In the genomic region with DNA sequence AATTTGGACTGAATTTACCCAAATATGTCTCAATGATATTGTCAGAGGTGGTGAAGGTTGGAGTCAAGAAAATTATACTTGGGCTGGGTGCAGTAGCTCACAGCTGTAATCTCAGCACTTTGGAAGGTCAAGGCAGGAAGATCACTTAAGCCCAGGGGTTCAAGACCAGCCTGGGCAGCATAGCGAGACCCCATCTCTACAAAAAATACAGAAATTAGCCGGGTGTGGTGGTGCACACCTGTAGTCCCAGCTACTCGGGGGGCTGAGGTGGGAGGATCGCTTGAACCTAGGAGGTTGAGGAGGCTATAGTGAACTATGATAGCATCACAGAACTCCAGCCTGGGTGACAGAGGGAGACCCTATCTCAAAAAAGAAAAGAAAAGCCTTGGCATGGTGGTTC, we compare ENCODE assay signal across 1 cellular context.
A peak's percentile ranks its signal among the peaks of the same experiment; 100 is the strongest.
TF ChIP-seq lines count a peak whose summit lies in the region.

No MANE protein-coding gene starts in this region.

TF ChIP-seq in K562, 482 proteins besides CTCF, POLR2A, EP300 and RAD21:
- TF ChIP-seq PTRF (tag; IDR thresholded peaks at IDR 0.05) (no peak), ESRRA (IDR thresholded peaks at IDR 0.05; ENCODE audit: borderline replicate concordance, low read depth) (no peak), ESRRB (CRISPR knock-in tag; IDR thresholded peaks at IDR 0.05; ENCODE audit: borderline replicate concordance) (no peak), ZNF212 (CRISPR knock-in tag; IDR thresholded peaks at IDR 0.05) (no peak), ZNF121 (CRISPR knock-in tag; conservative IDR thresholded peaks at IDR 0.05) (peak; percentile 92), ZBTB1 (CRISPR knock-in tag; IDR thresholded peaks at IDR 0.05; ENCODE audit: borderline replicate concordance, low read depth) (no peak), ZNF408 (CRISPR knock-in tag; IDR thresholded peaks at IDR 0.05; ENCODE audit: low read depth) (no peak), SMARCA4 (IDR thresholded peaks at IDR 0.05) (no peak), ZNF282 (CRISPR knock-in tag; IDR thresholded peaks at IDR 0.05) (no peak), BCOR (IDR thresholded peaks at IDR 0.05) (peak; percentile 49; the same call in 1 of the 2 replicates), ZNF232 (CRISPR knock-in tag; IDR thresholded peaks at IDR 0.05) (no peak), LCOR (CRISPR knock-in tag; IDR thresholded peaks at IDR 0.05) (no peak), KDM1A (IDR thresholded peaks at IDR 0.05) (peak; percentile 25 to 26; a peak in 1 of 4 replicates), CEBPG (CRISPR knock-in tag; IDR thresholded peaks at IDR 0.05) (no peak), CEBPG (tag; conservative IDR thresholded peaks at IDR 0.05 in 1 of 2, IDR thresholded peaks at IDR 0.05 in 1 of 2) (no peak), KAT7 (CRISPR knock-in tag; IDR thresholded peaks at IDR 0.05; ENCODE audit: borderline replicate concordance) (no peak), RBM22 (IDR thresholded peaks at IDR 0.05; ENCODE audit: low read depth, low read length, poor library complexity, severe bottlenecking) (no peak)
- TF ChIP-seq, protein P1, sequence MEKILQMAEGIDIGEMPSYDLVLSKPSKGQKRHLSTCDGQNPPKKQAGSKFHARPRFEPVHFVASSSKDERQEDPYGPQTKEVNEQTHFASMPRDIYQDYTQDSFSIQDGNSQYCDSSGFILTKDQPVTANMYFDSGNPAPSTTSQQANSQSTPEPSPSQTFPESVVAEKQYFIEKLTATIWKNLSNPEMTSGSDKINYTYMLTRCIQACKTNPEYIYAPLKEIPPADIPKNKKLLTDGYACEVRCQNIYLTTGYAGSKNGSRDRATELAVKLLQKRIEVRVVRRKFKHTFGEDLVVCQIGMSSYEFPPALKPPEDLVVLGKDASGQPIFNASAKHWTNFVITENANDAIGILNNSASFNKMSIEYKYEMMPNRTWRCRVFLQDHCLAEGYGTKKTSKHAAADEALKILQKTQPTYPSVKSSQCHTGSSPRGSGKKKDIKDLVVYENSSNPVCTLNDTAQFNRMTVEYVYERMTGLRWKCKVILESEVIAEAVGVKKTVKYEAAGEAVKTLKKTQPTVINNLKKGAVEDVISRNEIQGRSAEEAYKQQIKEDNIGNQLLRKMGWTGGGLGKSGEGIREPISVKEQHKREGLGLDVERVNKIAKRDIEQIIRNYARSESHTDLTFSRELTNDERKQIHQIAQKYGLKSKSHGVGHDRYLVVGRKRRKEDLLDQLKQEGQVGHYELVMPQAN (IDR thresholded peaks at IDR 0.05; ENCODE audit: borderline replicate concordance): no peak
- TF ChIP-seq, protein P2, sequence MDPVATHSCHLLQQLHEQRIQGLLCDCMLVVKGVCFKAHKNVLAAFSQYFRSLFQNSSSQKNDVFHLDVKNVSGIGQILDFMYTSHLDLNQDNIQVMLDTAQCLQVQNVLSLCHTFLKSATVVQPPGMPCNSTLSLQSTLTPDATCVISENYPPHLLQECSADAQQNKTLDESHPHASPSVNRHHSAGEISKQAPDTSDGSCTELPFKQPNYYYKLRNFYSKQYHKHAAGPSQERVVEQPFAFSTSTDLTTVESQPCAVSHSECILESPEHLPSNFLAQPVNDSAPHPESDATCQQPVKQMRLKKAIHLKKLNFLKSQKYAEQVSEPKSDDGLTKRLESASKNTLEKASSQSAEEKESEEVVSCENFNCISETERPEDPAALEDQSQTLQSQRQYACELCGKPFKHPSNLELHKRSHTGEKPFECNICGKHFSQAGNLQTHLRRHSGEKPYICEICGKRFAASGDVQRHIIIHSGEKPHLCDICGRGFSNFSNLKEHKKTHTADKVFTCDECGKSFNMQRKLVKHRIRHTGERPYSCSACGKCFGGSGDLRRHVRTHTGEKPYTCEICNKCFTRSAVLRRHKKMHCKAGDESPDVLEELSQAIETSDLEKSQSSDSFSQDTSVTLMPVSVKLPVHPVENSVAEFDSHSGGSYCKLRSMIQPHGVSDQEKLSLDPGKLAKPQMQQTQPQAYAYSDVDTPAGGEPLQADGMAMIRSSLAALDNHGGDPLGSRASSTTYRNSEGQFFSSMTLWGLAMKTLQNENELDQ (CRISPR knock-in tag; IDR thresholded peaks at IDR 0.05; ENCODE audit: borderline replicate concordance): no peak
- TF ChIP-seq, protein P3, sequence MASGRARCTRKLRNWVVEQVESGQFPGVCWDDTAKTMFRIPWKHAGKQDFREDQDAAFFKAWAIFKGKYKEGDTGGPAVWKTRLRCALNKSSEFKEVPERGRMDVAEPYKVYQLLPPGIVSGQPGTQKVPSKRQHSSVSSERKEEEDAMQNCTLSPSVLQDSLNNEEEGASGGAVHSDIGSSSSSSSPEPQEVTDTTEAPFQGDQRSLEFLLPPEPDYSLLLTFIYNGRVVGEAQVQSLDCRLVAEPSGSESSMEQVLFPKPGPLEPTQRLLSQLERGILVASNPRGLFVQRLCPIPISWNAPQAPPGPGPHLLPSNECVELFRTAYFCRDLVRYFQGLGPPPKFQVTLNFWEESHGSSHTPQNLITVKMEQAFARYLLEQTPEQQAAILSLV (tag; IDR thresholded peaks at IDR 0.05): no peak
- TF ChIP-seq, protein P4, sequence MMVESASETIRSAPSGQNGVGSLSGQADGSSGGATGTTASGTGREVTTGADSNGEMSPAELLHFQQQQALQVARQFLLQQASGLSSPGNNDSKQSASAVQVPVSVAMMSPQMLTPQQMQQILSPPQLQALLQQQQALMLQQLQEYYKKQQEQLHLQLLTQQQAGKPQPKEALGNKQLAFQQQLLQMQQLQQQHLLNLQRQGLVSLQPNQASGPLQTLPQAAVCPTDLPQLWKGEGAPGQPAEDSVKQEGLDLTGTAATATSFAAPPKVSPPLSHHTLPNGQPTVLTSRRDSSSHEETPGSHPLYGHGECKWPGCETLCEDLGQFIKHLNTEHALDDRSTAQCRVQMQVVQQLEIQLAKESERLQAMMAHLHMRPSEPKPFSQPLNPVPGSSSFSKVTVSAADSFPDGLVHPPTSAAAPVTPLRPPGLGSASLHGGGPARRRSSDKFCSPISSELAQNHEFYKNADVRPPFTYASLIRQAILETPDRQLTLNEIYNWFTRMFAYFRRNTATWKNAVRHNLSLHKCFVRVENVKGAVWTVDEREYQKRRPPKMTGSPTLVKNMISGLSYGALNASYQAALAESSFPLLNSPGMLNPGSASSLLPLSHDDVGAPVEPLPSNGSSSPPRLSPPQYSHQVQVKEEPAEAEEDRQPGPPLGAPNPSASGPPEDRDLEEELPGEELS (CRISPR knock-in tag; IDR thresholded peaks at IDR 0.05; ENCODE audit: borderline replicate concordance): no peak
- TF ChIP-seq, protein P5, sequence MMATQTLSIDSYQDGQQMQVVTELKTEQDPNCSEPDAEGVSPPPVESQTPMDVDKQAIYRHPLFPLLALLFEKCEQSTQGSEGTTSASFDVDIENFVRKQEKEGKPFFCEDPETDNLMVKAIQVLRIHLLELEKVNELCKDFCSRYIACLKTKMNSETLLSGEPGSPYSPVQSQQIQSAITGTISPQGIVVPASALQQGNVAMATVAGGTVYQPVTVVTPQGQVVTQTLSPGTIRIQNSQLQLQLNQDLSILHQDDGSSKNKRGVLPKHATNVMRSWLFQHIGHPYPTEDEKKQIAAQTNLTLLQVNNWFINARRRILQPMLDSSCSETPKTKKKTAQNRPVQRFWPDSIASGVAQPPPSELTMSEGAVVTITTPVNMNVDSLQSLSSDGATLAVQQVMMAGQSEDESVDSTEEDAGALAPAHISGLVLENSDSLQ (IDR thresholded peaks at IDR 0.05): no peak
- TF ChIP-seq, protein P6, sequence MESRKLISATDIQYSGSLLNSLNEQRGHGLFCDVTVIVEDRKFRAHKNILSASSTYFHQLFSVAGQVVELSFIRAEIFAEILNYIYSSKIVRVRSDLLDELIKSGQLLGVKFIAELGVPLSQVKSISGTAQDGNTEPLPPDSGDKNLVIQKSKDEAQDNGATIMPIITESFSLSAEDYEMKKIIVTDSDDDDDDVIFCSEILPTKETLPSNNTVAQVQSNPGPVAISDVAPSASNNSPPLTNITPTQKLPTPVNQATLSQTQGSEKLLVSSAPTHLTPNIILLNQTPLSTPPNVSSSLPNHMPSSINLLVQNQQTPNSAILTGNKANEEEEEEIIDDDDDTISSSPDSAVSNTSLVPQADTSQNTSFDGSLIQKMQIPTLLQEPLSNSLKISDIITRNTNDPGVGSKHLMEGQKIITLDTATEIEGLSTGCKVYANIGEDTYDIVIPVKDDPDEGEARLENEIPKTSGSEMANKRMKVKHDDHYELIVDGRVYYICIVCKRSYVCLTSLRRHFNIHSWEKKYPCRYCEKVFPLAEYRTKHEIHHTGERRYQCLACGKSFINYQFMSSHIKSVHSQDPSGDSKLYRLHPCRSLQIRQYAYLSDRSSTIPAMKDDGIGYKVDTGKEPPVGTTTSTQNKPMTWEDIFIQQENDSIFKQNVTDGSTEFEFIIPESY (CRISPR knock-in tag; IDR thresholded peaks at IDR 0.05): no peak
- TF ChIP-seq, protein P7, sequence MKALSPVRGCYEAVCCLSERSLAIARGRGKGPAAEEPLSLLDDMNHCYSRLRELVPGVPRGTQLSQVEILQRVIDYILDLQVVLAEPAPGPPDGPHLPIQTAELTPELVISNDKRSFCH (CRISPR knock-in tag; IDR thresholded peaks at IDR 0.05): no peak
- TF ChIP-seq, protein P7 (tag; IDR thresholded peaks at IDR 0.05): no peak
- TF ChIP-seq, protein P8, sequence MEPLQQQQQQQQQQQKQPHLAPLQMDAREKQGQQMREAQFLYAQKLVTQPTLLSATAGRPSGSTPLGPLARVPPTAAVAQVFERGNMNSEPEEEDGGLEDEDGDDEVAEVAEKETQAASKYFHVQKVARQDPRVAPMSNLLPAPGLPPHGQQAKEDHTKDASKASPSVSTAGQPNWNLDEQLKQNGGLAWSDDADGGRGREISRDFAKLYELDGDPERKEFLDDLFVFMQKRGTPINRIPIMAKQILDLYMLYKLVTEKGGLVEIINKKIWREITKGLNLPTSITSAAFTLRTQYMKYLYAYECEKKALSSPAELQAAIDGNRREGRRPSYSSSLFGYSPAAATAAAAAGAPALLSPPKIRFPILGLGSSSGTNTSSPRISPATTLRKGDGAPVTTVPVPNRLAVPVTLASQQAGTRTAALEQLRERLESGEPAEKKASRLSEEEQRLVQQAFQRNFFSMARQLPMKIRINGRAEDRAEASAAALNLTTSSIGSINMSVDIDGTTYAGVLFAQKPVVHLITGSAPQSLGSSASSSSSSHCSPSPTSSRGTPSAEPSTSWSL (CRISPR knock-in tag; IDR thresholded peaks at IDR 0.05; ENCODE audit: borderline replicate concordance): no peak
TF ChIP-seq in K562: peak in this region for 3.
